21 cellular contexts compared by ENCODE assay signal in genomic region chr13:39058040-39058439, GRCh38.
"Had no signal": no experiment of that assay in that cellular context is flagged by ENCODE, and none has a peak within 500 bp of the region (broad histone marks: within the 10 kb centered on the region; RNA-seq: fewer than 3 reads in every experiment).

No MANE protein-coding gene starts in this region.

- H3K4me1 Mint-ChIP-seq: mesothelial cell of epicardium had no signal

- H3K4me3 Mint-ChIP-seq: effector memory CD8-positive, alpha-beta T cell; endodermal cell; mesothelial cell of epicardium; naive B cell had no signal

- H3K9me3 ChIP-seq: esophagus muscularis mucosa, gastroesophageal sphincter, lower lobe of right lung, mucosa of descending colon had no signal

- H3K9me3 Mint-ChIP-seq: effector memory CD8-positive, alpha-beta T cell had no signal

- H3K27ac Mint-ChIP-seq: effector memory CD8-positive, alpha-beta T cell; endodermal cell; mesothelial cell of epicardium had no signal

- ATAC-seq: effector memory CD8-positive, alpha-beta T cell; foreskin keratinocyte; gastroesophageal sphincter; heart right ventricle; left cardiac atrium; left lung; left ventricle myocardium superior; lower lobe of right lung; mucosa of descending colon; naive thymus-derived CD8-positive, alpha-beta T cell had no signal

- DNase-seq: effector CD8-positive, alpha-beta T cell; effector memory CD8-positive, alpha-beta T cell; endodermal cell; foreskin keratinocyte; glutamatergic neuron; head of caudate nucleus; heart right ventricle; hippocampal formation; left cardiac atrium; left lung; left ventricle myocardium superior; lower lobe of right lung; mesenchymal stem cell; mucosa of descending colon; naive B cell; naive thymus-derived CD8-positive, alpha-beta T cell had no signal

- H3K27me3 Mint-ChIP-seq: effector memory CD8-positive, alpha-beta T cell; naive B cell; naive thymus-derived CD8-positive, alpha-beta T cell had no signal

- H3K36me3 ChIP-seq: left lung had no signal

- H3K4me1 ChIP-seq: esophagus muscularis mucosa, foreskin keratinocyte, gastroesophageal sphincter, heart right ventricle, left lung, lower lobe of right lung had no signal

- H3K27ac ChIP-seq: coronary artery, epithelial cell of prostate, esophagus muscularis mucosa, foreskin keratinocyte, gastroesophageal sphincter, heart right ventricle, left lung, lower lobe of right lung had no signal

- H3K4me3 ChIP-seq: coronary artery, esophagus muscularis mucosa, gastroesophageal sphincter, heart right ventricle, left lung, lower lobe of right lung, mucosa of descending colon had no signal
